8 cellular contexts compared by ENCODE assay signal in the genomic region with DNA sequence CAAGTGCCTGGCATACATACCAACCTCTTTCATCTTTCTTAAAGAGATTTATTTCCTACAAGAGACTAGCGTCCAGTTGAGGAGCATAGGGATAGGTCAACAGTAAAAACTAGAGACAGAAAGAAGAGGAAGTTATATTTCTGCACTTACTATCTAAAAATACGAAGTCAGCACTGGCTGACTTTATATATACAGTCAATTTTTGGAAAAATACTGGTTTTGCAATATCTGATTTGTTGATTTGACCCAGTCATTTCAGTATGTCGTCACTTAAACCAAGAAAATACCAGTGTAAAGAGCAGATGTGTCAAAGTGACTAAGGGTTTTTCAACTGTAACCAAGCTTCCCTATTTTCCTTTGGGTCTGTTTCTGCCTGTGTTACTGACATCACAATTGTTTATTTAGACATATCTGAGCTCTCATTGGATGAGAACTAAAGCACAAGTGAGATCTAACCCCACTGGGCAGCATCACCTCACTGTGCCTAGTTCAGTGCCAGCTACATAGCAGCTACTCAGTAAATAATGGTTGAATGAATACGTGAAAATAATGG.
DNase-seq lines count a peak whose midpoint lies in the region; ATAC-seq lines count a peak whose summit lies in the region.

No MANE protein-coding gene starts in this region.

- no peaks in the 10 kb centered on the region for H3K27me3 Mint-ChIP-seq in activated naive CD8-positive, alpha-beta T cell treated with anti-CD3 and anti-CD28 coated beads, Interleukin-2, amount 50 U/mL, for 24 hours

- ATAC-seq in HG03469 (IDR thresholded peaks at IDR 0.05; ENCODE audit: unreplicated experiment) = peak; percentile 67
- ATAC-seq in activated naive CD8-positive, alpha-beta T cell treated with anti-CD3 and anti-CD28 coated beads, Interleukin-2, amount 50 U/mL, for 24 hours = peak; percentile 66
- ATAC-seq in stimulated activated effector memory CD8-positive, alpha-beta T cell treated with anti-CD3 and anti-CD28 coated beads, Interleukin-12 subunit alpha, Interleukin-12 subunit beta, amount 100 ng/mL, for 72 hours = peak; percentile 87

- no peaks in the 10 kb centered on the region for H3K9me3 Mint-ChIP-seq in activated naive CD8-positive, alpha-beta T cell treated with anti-CD3 and anti-CD28 coated beads, Interleukin-2, amount 50 U/mL, for 24 hours
- H3K9me3 Mint-ChIP-seq in stimulated activated effector memory CD8-positive, alpha-beta T cell treated with anti-CD3 and anti-CD28 coated beads, Interleukin-12 subunit alpha, Interleukin-12 subunit beta, amount 100 ng/mL, for 72 hours = no peaks in the 10 kb centered on the region

- DNase-seq in activated CD4-positive, alpha-beta T cell treated with anti-CD3 and anti-CD28 coated beads for 48 hours = peak; percentile 51
- DNase-seq in activated CD4-positive, alpha-beta T cell treated with anti-CD3 and anti-CD28 coated beads for 4 hours = no peak
- DNase-seq in activated naive CD8-positive, alpha-beta T cell treated with anti-CD3 and anti-CD28 coated beads, Interleukin-2, amount 50 U/mL, for 24 hours = no peak
- DNase-seq in stimulated activated effector memory CD8-positive, alpha-beta T cell treated with anti-CD3 and anti-CD28 coated beads, Interleukin-12 subunit alpha, Interleukin-12 subunit beta, amount 100 ng/mL, for 72 hours (ENCODE audit: low spot score in 2 of 2) = no peak
- DNase-seq in HPDE6-E6E7 (ENCODE audit: extremely low spot score) (no peak), iPS-NIHi7 (ENCODE audit: extremely low spot score) (no peak), DMS53 treated with DMSO at 0.1 percent for 48 hours (lab: John Stamatoyannopoulos, UW; ENCODE audit: unreplicated experiment) (no peak)

- H3K4me1 Mint-ChIP-seq in activated naive CD8-positive, alpha-beta T cell treated with anti-CD3 and anti-CD28 coated beads, Interleukin-2, amount 50 U/mL, for 24 hours = peaks cover 84% of the 10 kb centered on the region
- H3K4me1 Mint-ChIP-seq in stimulated activated effector memory CD8-positive, alpha-beta T cell treated with anti-CD3 and anti-CD28 coated beads, Interleukin-12 subunit alpha, Interleukin-12 subunit beta, amount 100 ng/mL, for 72 hours = peaks cover 77% of the 10 kb centered on the region

- peak overlapping the region; percentile 34 for H3K4me3 Mint-ChIP-seq in activated naive CD8-positive, alpha-beta T cell treated with anti-CD3 and anti-CD28 coated beads, Interleukin-2, amount 50 U/mL, for 24 hours
- peak overlapping the region; percentile 57 for H3K4me3 Mint-ChIP-seq in stimulated activated effector memory CD8-positive, alpha-beta T cell treated with anti-CD3 and anti-CD28 coated beads, Interleukin-12 subunit alpha, Interleukin-12 subunit beta, amount 100 ng/mL, for 72 hours

- peaks cover 82% of the 10 kb centered on the region for H3K36me3 Mint-ChIP-seq in activated naive CD8-positive, alpha-beta T cell treated with anti-CD3 and anti-CD28 coated beads, Interleukin-2, amount 50 U/mL, for 24 hours (ENCODE audit: low read depth)
- H3K36me3 Mint-ChIP-seq in stimulated activated effector memory CD8-positive, alpha-beta T cell treated with anti-CD3 and anti-CD28 coated beads, Interleukin-12 subunit alpha, Interleukin-12 subunit beta, amount 100 ng/mL, for 72 hours = peaks cover 100% of the 10 kb centered on the region

- H3K27ac Mint-ChIP-seq in activated naive CD8-positive, alpha-beta T cell treated with anti-CD3 and anti-CD28 coated beads, Interleukin-2, amount 50 U/mL, for 24 hours = peak overlapping the region; percentile 96
- peak overlapping the region; percentile 94 for H3K27ac Mint-ChIP-seq in stimulated activated effector memory CD8-positive, alpha-beta T cell treated with anti-CD3 and anti-CD28 coated beads, Interleukin-12 subunit alpha, Interleukin-12 subunit beta, amount 100 ng/mL, for 72 hours
